Comparison of ENCODE assay signal across 18 cellular contexts in genomic region chr17:68175416-68175815, GRCh38.
DNase-seq lines count a peak whose midpoint lies in the region; ATAC-seq, FAIRE-seq and TF ChIP-seq lines count a peak whose summit lies in the region.
"Had no signal": no experiment of that assay in that cellular context is flagged by ENCODE, and none has a peak within 500 bp of the region (broad histone marks: within the 10 kb centered on the region; RNA-seq: fewer than 3 reads in every experiment).

No MANE protein-coding gene starts in this region.

- H3K79me2 ChIP-seq in DND-41 (ENCODE audit: insufficient read depth, low read length) (no peaks in the 10 kb centered on the region), HepG2 (ENCODE audit: insufficient read depth, low read length) (no peaks in the 10 kb centered on the region), hepatocyte (no peaks in the 10 kb centered on the region)

- H3K9ac ChIP-seq in DND-41 (ENCODE audit: low read depth, low read length) (no peak overlapping the region), HepG2 (ENCODE audit: insufficient read depth, low read depth, low read length) (no peak overlapping the region)

- BruUV-seq in HepG2 (replicated peaks; lab: Mats Ljungman, UMichigan), result no TSS peak

- H3K4me1 Mint-ChIP-seq in central memory CD8-positive, alpha-beta T cell, result peaks cover 14% of the 10 kb centered on the region
- H3K4me1 Mint-ChIP-seq in type B pancreatic cell (ENCODE audit: unreplicated experiment), result no peaks in the 10 kb centered on the region

- H3K9me3 Mint-ChIP-seq in central memory CD8-positive, alpha-beta T cell, result no peaks in the 10 kb centered on the region
- H3K9me3 Mint-ChIP-seq in type B pancreatic cell, result no peaks in the 10 kb centered on the region
- H3K9me3 Mint-ChIP-seq: HFFc6 had no signal

- H3K4me3 Mint-ChIP-seq in central memory CD8-positive, alpha-beta T cell, result no peak overlapping the region
- no peak overlapping the region for H3K4me3 Mint-ChIP-seq in type B pancreatic cell
- H3K4me3 Mint-ChIP-seq: CD4-positive, alpha-beta memory T cell; HFFc6 had no signal

- no peaks in the 10 kb centered on the region for H3K27me3 ChIP-seq in DND-41 (ENCODE audit: insufficient read depth, low read length, poor library complexity)
- peaks cover 0 to 9% of the 10 kb centered on the region in 2 experiments; a peak in 2 of 5 replicates for H3K27me3 ChIP-seq in HepG2 (ENCODE audit: control insufficient read depth in 1 of 2, insufficient read depth in 2 of 2, low read length in 2 of 2)
- H3K27me3 ChIP-seq in hepatocyte, result no peaks in the 10 kb centered on the region

- H3K27ac Mint-ChIP-seq in central memory CD8-positive, alpha-beta T cell (ENCODE audit: low read depth), result peak overlapping the region; percentile 20
- H3K27ac Mint-ChIP-seq in type B pancreatic cell, result no peak overlapping the region
- H3K27ac Mint-ChIP-seq: HFFc6 had no signal

- TF ChIP-seq EP300 in HepG2 (IDR thresholded peaks at IDR 0.05; ENCODE audit: low read depth in 2 of 2, low read length in 2 of 2) (no peak), HepG2 (CRISPR knock-in tag; IDR thresholded peaks at IDR 0.05; ENCODE audit: borderline replicate concordance) (no peak)

- H3K4me3 ChIP-seq in DND-41 (ENCODE audit: low read depth in 1 of 2, low read length in 2 of 2) (no peak overlapping the region), HepG2 (replicated peaks in 1 of 3; ENCODE audit: insufficient read depth in 1 of 3, low read depth in 2 of 3, low read length in 3 of 3) (no peak overlapping the region), hepatocyte (no peak overlapping the region)
- H3K4me3 ChIP-seq: HAP-1 had no signal

- H3K9me3 ChIP-seq in DND-41 (ENCODE audit: insufficient read depth, low read length, severe bottlenecking) (no peaks in the 10 kb centered on the region), HepG2 (ENCODE audit: low read length) (no peaks in the 10 kb centered on the region), hepatocyte (ENCODE audit: low read depth) (no peaks in the 10 kb centered on the region)
- H3K9me3 ChIP-seq: HAP-1 had no signal

- H3K36me3 ChIP-seq in DND-41 (ENCODE audit: insufficient read depth, low read length) (no peaks in the 10 kb centered on the region), HepG2 (replicated peaks in 1 of 2; ENCODE audit: control insufficient read depth in 1 of 2, insufficient read depth in 2 of 2, low read length in 2 of 2) (no peaks in the 10 kb centered on the region), hepatocyte (replicated peaks; ENCODE audit: insufficient read depth, low read depth) (no peaks in the 10 kb centered on the region)
- H3K36me3 ChIP-seq: HAP-1 had no signal

- TF ChIP-seq CTCF in DND-41 (IDR thresholded peaks at IDR 0.05; ENCODE audit: borderline replicate concordance, extremely low read depth, low read length, poor library complexity, severe bottlenecking), result no peak
- TF ChIP-seq CTCF in HepG2 (CRISPR knock-in tag; IDR thresholded peaks at IDR 0.05), result no peak
- no peak for TF ChIP-seq CTCF in type B pancreatic cell (conservative IDR thresholded peaks at IDR 0.05)
- TF ChIP-seq CTCF in hepatocyte (IDR thresholded peaks at IDR 0.05; ENCODE audit: poor library complexity), result no peak

- TF ChIP-seq RAD21 in HepG2 (CRISPR knock-in tag; IDR thresholded peaks at IDR 0.05), result no peak

- CTCF ChIA-PET in HepG2 (lab: Yijun Ruan, JAX; ENCODE audit: low intra/inter-chr PET ratio, low total read pairs), result no interaction called here

- intact Hi-C loops in HepG2 (cut with micrococcal nuclease; ENCODE audit: unreplicated experiment), result no loop called here

- DNase-seq in DND-41, result peak; percentile 3
- DNase-seq in central memory CD8-positive, alpha-beta T cell (ENCODE audit: low spot score in 2 of 2), result no peak
- no peak for DNase-seq in HepG2 (ENCODE audit: low spot score)
- DNase-seq in type B pancreatic cell (ENCODE audit: extremely low spot score, unreplicated experiment), result peak; percentile 29
- DNase-seq in NCI-H1105 (lab: John Stamatoyannopoulos, UW), result no peak
- no peak for DNase-seq in hepatocyte (ENCODE audit: low spot score)
- DNase-seq: C1 segment of cervical spinal cord; Calu3; CD4-positive, alpha-beta memory T cell; COR-L47; DMS53; DMS79 treated with DMSO at 0.1 percent for 48 hours; GOT3; HFFc6 had no signal

- peaks cover 7% of the 10 kb centered on the region for H3K36me3 Mint-ChIP-seq in central memory CD8-positive, alpha-beta T cell (ENCODE audit: insufficient read depth)
- H3K36me3 Mint-ChIP-seq in type B pancreatic cell, result no peaks in the 10 kb centered on the region
- H3K36me3 Mint-ChIP-seq: CD4-positive, alpha-beta memory T cell had no signal

- no peak for TF ChIP-seq POLR2A in HepG2 (IDR thresholded peaks at IDR 0.05; ENCODE audit: insufficient read depth in 1 of 2, low read depth in 2 of 2, low read length in 2 of 2)

- peaks cover 45% of the 10 kb centered on the region for H3K4me1 ChIP-seq in DND-41 (ENCODE audit: insufficient read depth, low read length)
- H3K4me1 ChIP-seq in HepG2 (ENCODE audit: insufficient read depth, low read length), result peaks cover 9% of the 10 kb centered on the region
- no peaks in the 10 kb centered on the region for H3K4me1 ChIP-seq in hepatocyte (ENCODE audit: insufficient read depth)
- H3K4me1 ChIP-seq: HAP-1 had no signal

- no peak for ATAC-seq in DND-41 (ENCODE audit: insufficient read depth, low read depth)
- ATAC-seq in central memory CD8-positive, alpha-beta T cell (replicated peaks; ENCODE audit: extremely low read depth, poor library complexity, severe bottlenecking), result no peak
- no peak for ATAC-seq in HepG2

- FAIRE-seq in HepG2 (lab: Jason Lieb, UNC), result no peak
- FAIRE-seq: G401.6, GM12892, H54 had no signal

- no peak overlapping the region for H2AFZ ChIP-seq in DND-41 (ENCODE audit: low read depth, low read length)
- no peak overlapping the region for H2AFZ ChIP-seq in HepG2 (ENCODE audit: low read length)
- H2AFZ ChIP-seq in hepatocyte, result no peak overlapping the region

- H4K20me1 ChIP-seq in DND-41 (ENCODE audit: insufficient read depth, low read length), result no peaks in the 10 kb centered on the region
- H4K20me1 ChIP-seq in HepG2 (ENCODE audit: insufficient read depth, low read length), result no peaks in the 10 kb centered on the region
- H4K20me1 ChIP-seq in hepatocyte (ENCODE audit: insufficient read depth, poor library complexity, severe bottlenecking), result no peaks in the 10 kb centered on the region

- in situ Hi-C loops in HepG2 (cut with HindIII; ENCODE audit: extremely low pct_ligation_motif_present, low pct_unique_long_range_greater_than_20kb), result no loop called here

- H3K27me3 Mint-ChIP-seq in central memory CD8-positive, alpha-beta T cell, result no peaks in the 10 kb centered on the region
- H3K27me3 Mint-ChIP-seq in type B pancreatic cell, result no peaks in the 10 kb centered on the region
- H3K27me3 Mint-ChIP-seq: CD4-positive, alpha-beta memory T cell had no signal

- 31% methylated on average over 2 of the region's 2 CpGs for WGBS in HepG2 (ENCODE audit: low lambda C conversion rate)
- WGBS in hepatocyte (ENCODE audit: low lambda C conversion rate, missing lambda C conversion rate), result 92% methylated on average over 2 of the region's 2 CpGs

- POLR2A ChIA-PET in HepG2 (lab: Yijun Ruan, JAX), result no interaction called here

- no peaks in the 10 kb centered on the region for H3K9me2 ChIP-seq in hepatocyte (replicated peaks; ENCODE audit: insufficient read depth)

- H3K4me2 ChIP-seq in DND-41 (ENCODE audit: insufficient read depth, low read length), result no peak overlapping the region
- no peak overlapping the region for H3K4me2 ChIP-seq in HepG2 (ENCODE audit: low read depth, low read length)
- no peak overlapping the region for H3K4me2 ChIP-seq in hepatocyte

- H3K27ac ChIP-seq in DND-41 (ENCODE audit: low read length) (peak overlapping the region; percentile 75; the same call in 1 of the 2 replicates), HepG2 (ENCODE audit: extremely low read length, insufficient read depth, low read length) (no peak overlapping the region), hepatocyte (no peak overlapping the region)

TF ChIP-seq in HepG2, 621 proteins besides CTCF, POLR2A, EP300 and RAD21:
- TF ChIP-seq ZNF770 (CRISPR knock-in tag; IDR thresholded peaks at IDR 0.05), result 0 out of 2 replicates have a peak, but pooled peaks have one; percentile 14
- TF ChIP-seq ZEB1 (IDR thresholded peaks at IDR 0.05; ENCODE audit: insufficient replicate concordance, low read depth), result no peak
- no peak for TF ChIP-seq NFIC (IDR thresholded peaks at IDR 0.05; ENCODE audit: low read length)

Comparison
In these comparisons a context has a peak if more than half of its experiments do, and no peak if none do; other contexts are left out.
1. DNase-seq: peak in DND-41 (single experiment) and type B pancreatic cell (single experiment); none in central memory CD8-positive, alpha-beta T cell (0 of 2), HepG2 (single experiment), NCI-H1105 (single experiment) and hepatocyte (single experiment).